ENCODE assay signal across 16 cellular contexts in genomic region chr15:76011611-76012010, GRCh38. TPM values are rescaled to one million over a fixed set of nuclear protein-coding genes. Genes with fewer than 3 reads are reported as not detected.
A peak's percentile ranks its signal among the peaks of the same experiment; 100 is the strongest.
DNase-seq lines count a peak whose midpoint lies in the region; ATAC-seq, FAIRE-seq and TF ChIP-seq lines count a peak whose summit lies in the region.
"Had no signal": no experiment of that assay in that cellular context is flagged by ENCODE, and none has a peak within 500 bp of the region (broad histone marks: within the 10 kb centered on the region; RNA-seq: fewer than 3 reads in every experiment).

No MANE protein-coding gene starts in this region.

- H3K4me1 ChIP-seq in A549 (peaks cover 4% of the 10 kb centered on the region; the same call in 1 of the 3 replicates), IMR-90 (ENCODE audit: control insufficient read depth, insufficient read depth, low read length) (peaks cover 1% of the 10 kb centered on the region; the same call in 1 of the 2 replicates), body of pancreas (peaks cover 24% of the 10 kb centered on the region), mucosa of rectum (ENCODE audit: control insufficient read depth in 2 of 2, insufficient read depth in 2 of 2, low read length in 2 of 2) (peaks cover 0 to 2% of the 10 kb centered on the region in 2 donors)

- H2AFZ ChIP-seq in IMR-90 (replicated peaks; ENCODE audit: low read length, poor library complexity): no peak overlapping the region

- H3K27ac ChIP-seq in A549: peak overlapping the region; percentile 29 to 57; a peak in 4 of 6 replicates
- H3K27ac ChIP-seq in IMR-90 (ENCODE audit: insufficient read depth, low read length): no peak overlapping the region
- peak overlapping the region; percentile 19 to 83 (median 72) for H3K27ac ChIP-seq in body of pancreas
- no peak overlapping the region for H3K27ac ChIP-seq in mucosa of rectum (ENCODE audit: low read depth in 2 of 2, low read length in 2 of 2)
- H3K27ac ChIP-seq: tibial nerve had no signal

- in situ Hi-C loops in IMR-90 (cut with MboI; ENCODE audit: low sequenced_read_pairs): no loop called here

- TF ChIP-seq POLR2A in A549 (IDR thresholded peaks at IDR 0.05; ENCODE audit: low read length): no peak
- no peak for TF ChIP-seq POLR2A in IMR-90 (IDR thresholded peaks at IDR 0.05; ENCODE audit: low read depth, low read length)
- no peak for TF ChIP-seq POLR2A in body of pancreas (IDR thresholded peaks at IDR 0.05)

- no peak overlapping the region for H2BK15ac ChIP-seq in IMR-90 (ENCODE audit: low read depth, low read length)

- H3K56ac ChIP-seq in IMR-90 (ENCODE audit: extremely low read depth, insufficient read depth, low read length): no peak overlapping the region

- CTCF ChIA-PET in A549 (lab: Yijun Ruan, JAX) (interaction anchor here (1.2 to 1.6 kb wide), 3 partner anchors 11 to 128 kb away, joined by 3 to 5 read pairs (median 3); no protein-coding TSS in a partner anchor), IMR-90 (lab: Yijun Ruan, JAX) (interaction anchor here (0.5 to 1.3 kb wide), 4 partner anchors 24 to 128 kb away, joined by 3 to 5 read pairs (median 4); no protein-coding TSS in a partner anchor)

- no peak overlapping the region for H2AK9ac ChIP-seq in IMR-90 (replicated peaks; ENCODE audit: low read depth, low read length, poor library complexity)

- H3K14ac ChIP-seq in IMR-90 (replicated peaks; ENCODE audit: low read depth, low read length): no peak overlapping the region

- no TSS peak for BruUV-seq in IMR-90 (replicated peaks; lab: Mats Ljungman, UMichigan)

- no peak overlapping the region for H3K23ac ChIP-seq in IMR-90 (ENCODE audit: low read depth, low read length)

- TF ChIP-seq CTCF in A549 (IDR thresholded peaks at IDR 0.05) (no peak), IMR-90 (conservative IDR thresholded peaks at IDR 0.05; ENCODE audit: low read depth, low read length) (no peak), body of pancreas (IDR thresholded peaks at IDR 0.05) (no peak)

- no peak overlapping the region for H2BK120ac ChIP-seq in IMR-90 (ENCODE audit: low read depth, low read length)

- H4K91ac ChIP-seq in IMR-90 (ENCODE audit: insufficient read depth, low read depth, low read length): no peak overlapping the region

- TF ChIP-seq RAD21 in A549 (conservative IDR thresholded peaks at IDR 0.05 in 1 of 2, IDR thresholded peaks at IDR 0.05 in 1 of 2) (no peak), IMR-90 (IDR thresholded peaks at IDR 0.05; ENCODE audit: low read length) (no peak)

- dilution Hi-C loops in IMR-90 (cut with HindIII; ENCODE audit: low sequenced_read_pairs, unreplicated experiment): no loop called here

- no peak overlapping the region for H3K4ac ChIP-seq in IMR-90 (ENCODE audit: low read depth, low read length)

- H3K9ac ChIP-seq in IMR-90 (ENCODE audit: low read depth, low read length) (no peak overlapping the region), mucosa of rectum (ENCODE audit: low read depth in 1 of 2, low read length in 2 of 2) (no peak overlapping the region)

- TF ChIP-seq EP300 in A549 (IDR thresholded peaks at IDR 0.05): no peak

- no peaks in the 10 kb centered on the region for H3K79me1 ChIP-seq in IMR-90 (ENCODE audit: low read depth in 1 of 2, low read length in 2 of 2)

- DNase-seq in A549 (ENCODE audit: low read depth in 1 of 2, low spot score in 1 of 2): peak in 1 of 2 experiments; percentile 7
- no peak for DNase-seq in IMR-90
- DNase-seq in body of pancreas: no peak
- no peak for DNase-seq in DMS 273 (lab: John Stamatoyannopoulos, UW; ENCODE audit: unreplicated experiment)
- DNase-seq in activated T-cell treated with anti-CD3 and anti-CD28 coated beads, Interleukin-2, amount 50 U/mL, for 48 hours: no peak
- no peak for DNase-seq in GF-D8 (lab: John Stamatoyannopoulos, UW)
- DNase-seq: activated CD4-positive, alpha-beta T cell treated with anti-CD3 and anti-CD28 coated beads, Interleukin-2, amount 50 U/mL, for 48 hours; anterior cingulate cortex; dermis blood vessel endothelial cell; naive thymus-derived CD8-positive, alpha-beta T cell; NCI-H1105 treated with DMSO at 0.1 percent for 48 hours; stimulated activated CD4-positive, alpha-beta T cell treated with anti-CD3 and anti-CD28 coated beads, Interleukin-2, amount 100 ng/mL, for 48 hours; stimulated activated CD8-positive, alpha-beta memory T cell treated with anti-CD3 and anti-CD28 coated beads, Interleukin-4, amount 100 ng/mL, for 48 hours had no signal

- peaks cover 2% of the 10 kb centered on the region; the same call in 1 of the 2 replicates for H3K27me3 ChIP-seq in IMR-90 (ENCODE audit: control insufficient read depth, insufficient read depth, low read length)
- no peaks in the 10 kb centered on the region for H3K27me3 ChIP-seq in body of pancreas
- no peaks in the 10 kb centered on the region for H3K27me3 ChIP-seq in mucosa of rectum (ENCODE audit: control insufficient read depth in 2 of 2, insufficient read depth in 2 of 2, low read length in 2 of 2)
- H3K27me3 ChIP-seq: tibial nerve had no signal

- no peak overlapping the region for H4K5ac ChIP-seq in IMR-90 (ENCODE audit: low read depth, low read length)

- H3K36me3 ChIP-seq in IMR-90 (ENCODE audit: control insufficient read depth, insufficient read depth, low read length): no peaks in the 10 kb centered on the region
- no peaks in the 10 kb centered on the region for H3K36me3 ChIP-seq in body of pancreas (replicated peaks in 1 of 2; ENCODE audit: insufficient read depth in 1 of 2, low read depth in 2 of 2)
- H3K36me3 ChIP-seq in mucosa of rectum (ENCODE audit: control insufficient read depth in 2 of 2, insufficient read depth in 2 of 2, low read length in 2 of 2): no peaks in the 10 kb centered on the region
- H3K36me3 ChIP-seq: tibial nerve had no signal

- peak; percentile 7 for FAIRE-seq in A549 (lab: Jason Lieb, UNC)

- intact Hi-C loops in IMR-90 (cut with micrococcal nuclease): no loop called here
- intact Hi-C loops in body of pancreas (cut with DNase I): no loop called here

- peak overlapping the region; percentile 78 for H3K4me2 ChIP-seq in A549
- peak overlapping the region; percentile 86 for H3K4me2 ChIP-seq in IMR-90 (ENCODE audit: low read depth, low read length)

- no peaks in the 10 kb centered on the region; the same call in 2 of the 3 replicates for H3K9me3 ChIP-seq in A549
- H3K9me3 ChIP-seq in IMR-90 (ENCODE audit: control insufficient read depth, insufficient read depth, low read length): no peaks in the 10 kb centered on the region
- H3K9me3 ChIP-seq in body of pancreas: no peaks in the 10 kb centered on the region
- H3K9me3 ChIP-seq in mucosa of rectum (ENCODE audit: control insufficient read depth in 2 of 2, low read length in 2 of 2): no peaks in the 10 kb centered on the region

- ATAC-seq in A549: peak in 1 of 2 experiments; percentile 69; a peak in 3 of 6 replicates
- no peak; the same call in 1 of the 2 replicates for ATAC-seq in IMR-90 (ENCODE audit: low read depth)
- peak; percentile 54 for ATAC-seq in body of pancreas
- ATAC-seq in GM21723 (IDR thresholded peaks at IDR 0.05; ENCODE audit: unreplicated experiment): no peak
- ATAC-seq: naive thymus-derived CD8-positive, alpha-beta T cell had no signal

- 59% methylated on average over 4 of the region's 4 CpGs for WGBS in A549 (ENCODE audit: missing lambda C conversion rate)
- 40% methylated on average over 1 of the region's 4 CpGs; no CpG with 5 or more reads in 1 of the 2 experiments for WGBS in IMR-90 (ENCODE audit: extremely low coverage in 2 of 2, insufficient read length in 1 of 2), 2 experiments
- 23 to 24% methylated on average over 4 of the region's 4 CpGs for WGBS in body of pancreas, 2 donors

- POLR2A ChIA-PET in A549 (lab: Yijun Ruan, JAX): interaction anchor here (1.2 kb wide), 1 partner anchor 46 kb away, joined by 4 read pairs; no protein-coding TSS in a partner anchor
- POLR2A ChIA-PET in IMR-90 (lab: Charles Lee; ENCODE audit: unreplicated experiment): no interaction called here

- no peaks in the 10 kb centered on the region for H4K20me1 ChIP-seq in IMR-90 (ENCODE audit: insufficient read depth, low read length)

- H2BK5ac ChIP-seq in IMR-90 (ENCODE audit: low read depth, low read length, poor library complexity, severe bottlenecking): no peak overlapping the region

- H3K18ac ChIP-seq in IMR-90 (ENCODE audit: low read depth, low read length): no peak overlapping the region

- no peak overlapping the region for H2AK5ac ChIP-seq in IMR-90 (ENCODE audit: low read depth, low read length)

- H3K4me3 ChIP-seq in A549 (peak overlapping the region; percentile 33), IMR-90 (ENCODE audit: insufficient read depth, low read depth, low read length) (no peak overlapping the region), body of pancreas (peak overlapping the region; percentile 18 to 43), mucosa of rectum (ENCODE audit: low read length in 2 of 2) (peak overlapping the region; percentile 51 to 61)
- H3K4me3 ChIP-seq: tibial nerve had no signal

- no peak overlapping the region for H2BK20ac ChIP-seq in IMR-90 (ENCODE audit: low read depth, low read length)

- no peak overlapping the region for H4K8ac ChIP-seq in IMR-90 (ENCODE audit: low read depth in 2 of 2, low read length in 2 of 2)

- no peaks in the 10 kb centered on the region for H3K9me1 ChIP-seq in IMR-90 (ENCODE audit: insufficient read depth, low read length)

TF ChIP-seq in A549, 52 proteins besides CTCF, POLR2A, EP300 and RAD21 (continues in another document):
- TF ChIP-seq CBX8 (IDR thresholded peaks at IDR 0.05): no peak

RNA-seq across cellular contexts. Expression of gene NRG4, which starts 0.6 kb away (rescaled TPM):
- polyA plus RNA-seq in A549 (2011; rRNA removed) (8.0 and 9.2 TPM in 2 replicates), A549 (2017; fragmentation: RNase III; extraction: RNeasy Plus Mini Kit Qiagen cat#74134 plus additional on column Dnase treatment) (0.56 to 2.2 TPM (median 1.00 TPM) in 3 replicates), IMR-90 (2012; rRNA removed) (not detected in 2 replicates)
- 2.0 and 3.4 TPM in 2 replicates for polyA plus RNA-seq in A549 (2012; cell fraction: cytosol; rRNA removed)
- polyA plus RNA-seq in A549 (2012; cell fraction: nucleus; rRNA removed): 0.25 and 0.42 TPM in 2 replicates
- polyA minus RNA-seq in A549 (2011; rRNA and poly(A)+ RNA removed): 1.9 and 2.0 TPM in 2 replicates
- total RNA-seq in IMR-90 (2012; rRNA removed) (not detected in 2 replicates), body of pancreas (10 to 100 TPM; 11.5 to 20.5 TPM)
- not detected in 2 replicates for polyA plus RNA-seq in IMR-90 (2012; cell fraction: cytosol; rRNA removed)
- not detected in 2 replicates for polyA plus RNA-seq in IMR-90 (2012; cell fraction: nucleus; rRNA removed; ENCODE audit: low replicate concordance)
- total RNA-seq: dermis blood vessel endothelial cell; naive thymus-derived CD8-positive, alpha-beta T cell had no signal
- polyA plus RNA-seq: naive thymus-derived CD8-positive, alpha-beta T cell had no signal

RNA-seq across cellular contexts. Expression of gene TMEM266, which starts 48.2 kb away (rescaled TPM):
- polyA plus RNA-seq in A549 (2011; rRNA removed) (0.08 and 0.09 TPM in 2 replicates), A549 (2017; fragmentation: RNase III; extraction: RNeasy Plus Mini Kit Qiagen cat#74134 plus additional on column Dnase treatment) (0.05 to 0.06 TPM in 2 of 3 replicates, not detected in the other), IMR-90 (2012; rRNA removed) (0.06 TPM in 1 of 2 replicates, not detected in the other)
- 0.03 TPM in 2 replicates for polyA plus RNA-seq in A549 (2012; cell fraction: cytosol; rRNA removed)
- polyA plus RNA-seq in A549 (2012; cell fraction: nucleus; rRNA removed): not detected in 2 replicates
- 0.10 TPM in 1 of 2 replicates, not detected in the other for polyA minus RNA-seq in A549 (2011; rRNA and poly(A)+ RNA removed)
- total RNA-seq in IMR-90 (2012; rRNA removed) (under 0.01 TPM in 1 of 2 replicates, not detected in the other), body of pancreas (1 to 10 TPM in 1 of 2 donors, under 1 TPM in 1; 0.66 to 9.1 TPM)
- polyA plus RNA-seq in IMR-90 (2012; cell fraction: cytosol; rRNA removed): 0.04 TPM in 1 of 2 replicates, not detected in the other
- 0.03 and 0.16 TPM in 2 replicates for polyA plus RNA-seq in IMR-90 (2012; cell fraction: nucleus; rRNA removed; ENCODE audit: low replicate concordance)
- total RNA-seq: dermis blood vessel endothelial cell; naive thymus-derived CD8-positive, alpha-beta T cell had no signal
- polyA plus RNA-seq: naive thymus-derived CD8-positive, alpha-beta T cell had no signal

Comparison
In these comparisons a context has a peak if more than half of its experiments do, and no peak if none do; other contexts are left out.
1. H3K27ac ChIP-seq: peak in A549 (2 of 2) and body of pancreas (4 of 4); none in IMR-90 (single experiment) and mucosa of rectum (0 of 2).
2. RNA of gene NRG4, which starts 0.6 kb away (total RNA-seq): 11.5 to 20.5 TPM in body of pancreas; not detected in IMR-90; every median in the first group is over 10 times any median in the second.